8 cellular contexts compared by ENCODE assay signal in the genomic region with DNA sequence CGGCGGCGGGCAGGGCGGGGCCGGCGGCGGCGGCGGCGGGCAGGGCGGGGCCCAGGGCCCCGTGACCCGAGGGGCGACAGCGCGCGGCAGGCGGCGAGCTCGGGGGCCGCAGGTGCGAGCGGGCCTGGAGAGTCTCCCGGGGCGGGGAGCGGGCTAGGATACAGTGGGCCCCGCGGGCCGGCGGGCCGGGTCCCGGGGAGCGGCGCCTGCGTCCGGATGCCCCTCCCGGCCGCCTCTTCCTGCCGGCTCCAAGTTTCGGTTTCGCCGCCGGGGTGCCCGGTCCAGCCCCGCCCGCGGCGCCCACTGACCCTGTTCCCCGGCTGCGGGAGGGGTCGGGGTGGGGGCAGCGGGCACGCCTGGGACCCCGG. TPM values are rescaled to one million over a fixed set of nuclear protein-coding genes. Genes with fewer than 3 reads are reported as not detected.
DNase-seq lines count a peak whose midpoint lies in the region; ATAC-seq and TF ChIP-seq lines count a peak whose summit lies in the region.

A gene (plus strand): TSS at position 62 of the 368 bp plus-strand sequence. CDS start 2,830 bp downstream, outside the sequence.

- peak within 1 kb of the TSS; percentile 100 for H3K4me3 ChIP-seq in thymus (ENCODE audit: low read length)

- intact Hi-C loops in CD14-positive monocyte (cut with micrococcal nuclease) = loop anchor here (5.0 kb wide), 5 partner anchors 38 to 168 kb away; a partner anchor contains a TSS

- CTCF ChIA-PET in activated CD8-positive, alpha-beta T cell treated with anti-CD3 and anti-CD28 coated beads, Interleukin-2, amount 10 ng/mL, durations not matched to agents 7 days and 5 days (lab: Charles Lee) = no interaction called here

- H3K36me3 Mint-ChIP-seq in CD14-positive monocyte (peaks cover 4 to 8% of the 10 kb centered on the region in 2 donors), endothelial cell (ENCODE audit: low read depth, unreplicated experiment) (peaks cover 5% of the 10 kb centered on the region), mesothelial cell of epicardium (peaks cover 8% of the 10 kb centered on the region)
- peaks cover 25% of the 10 kb centered on the region for H3K36me3 Mint-ChIP-seq in activated CD8-positive, alpha-beta T cell treated with anti-CD3 and anti-CD28 coated beads, Interleukin-2, amount 10 ng/mL, durations not matched to agents 7 days and 5 days (ENCODE audit: low read depth)

- no peak for TF ChIP-seq CTCF in CD14-positive monocyte (IDR thresholded peaks at IDR 0.05)
- no peak for TF ChIP-seq CTCF in endothelial cell (IDR thresholded peaks at IDR 0.05; ENCODE audit: unreplicated experiment)
- no peak for TF ChIP-seq CTCF in mesothelial cell of epicardium (IDR thresholded peaks at IDR 0.05; ENCODE audit: unreplicated experiment)

- DNase-seq in CD14-positive monocyte (ENCODE audit: low spot score) (no peak), GM19240 (ENCODE audit: insufficient read length, low spot score) (peak; percentile 57), NCI-H1105 (lab: John Stamatoyannopoulos, UW) (peak; percentile 12), endothelial cell (ENCODE audit: low spot score) (peak; percentile 66), mesothelial cell of epicardium (ENCODE audit: low spot score in 2 of 2, unreplicated experiment in 2 of 2) (peak in 1 of 2 experiments; percentile 59)
- DNase-seq in activated CD8-positive, alpha-beta T cell treated with anti-CD3 and anti-CD28 coated beads, Interleukin-2, amount 10 ng/mL, durations not matched to agents 7 days and 5 days = peak; percentile 68

- WGBS in thymus = under 1% methylated on average over 51 of the region's 54 CpGs

- H3K27ac Mint-ChIP-seq in CD14-positive monocyte (peak within 1 kb of the TSS; percentile 94 to 98 (median 96)), endothelial cell (ENCODE audit: unreplicated experiment) (peak within 1 kb of the TSS; percentile 98), mesothelial cell of epicardium (peak within 1 kb of the TSS; percentile 93)
- H3K27ac Mint-ChIP-seq in activated CD8-positive, alpha-beta T cell treated with anti-CD3 and anti-CD28 coated beads, Interleukin-2, amount 10 ng/mL, durations not matched to agents 7 days and 5 days = peak within 1 kb of the TSS; percentile 96

- peak; percentile 37 for ATAC-seq in activated CD8-positive, alpha-beta T cell treated with anti-CD3 and anti-CD28 coated beads, Interleukin-2, amount 10 ng/mL, durations not matched to agents 7 days and 5 days
- ATAC-seq in GM19328 (IDR thresholded peaks at IDR 0.05; ENCODE audit: unreplicated experiment) = no peak

- POLR2A ChIA-PET in activated CD8-positive, alpha-beta T cell treated with anti-CD3 and anti-CD28 coated beads, Interleukin-2, amount 10 ng/mL, durations not matched to agents 7 days and 5 days (lab: Charles Lee) = interaction anchor here (1.0 to 1.3 kb wide), 2 partner anchors 9 to 160 kb away, joined by 3 to 4 read pairs; a partner anchor contains a TSS

- H3K4me1 ChIP-seq in thymus (ENCODE audit: control insufficient read depth, insufficient read depth, low read length) = peaks cover 33% of the 10 kb centered on the region

- H3K9me3 Mint-ChIP-seq in CD14-positive monocyte = peaks cover 0 to 1% (median 0%) of the 10 kb centered on the region in 7 donors
- H3K9me3 Mint-ChIP-seq in activated CD8-positive, alpha-beta T cell treated with anti-CD3 and anti-CD28 coated beads, Interleukin-2, amount 10 ng/mL, durations not matched to agents 7 days and 5 days (ENCODE audit: insufficient read depth) = no peaks in the 10 kb centered on the region
- H3K9me3 Mint-ChIP-seq in endothelial cell (ENCODE audit: unreplicated experiment) = no peaks in the 10 kb centered on the region
- H3K9me3 Mint-ChIP-seq in mesothelial cell of epicardium = no peaks in the 10 kb centered on the region

- H3K27me3 ChIP-seq in thymus (ENCODE audit: control insufficient read depth, insufficient read depth) = no peaks in the 10 kb centered on the region

- H3K27me3 Mint-ChIP-seq in CD14-positive monocyte (ENCODE audit: low read depth in 3 of 3) = peaks cover 8 to 23% (median 9%) of the 10 kb centered on the region in 3 donors
- no peaks in the 10 kb centered on the region for H3K27me3 Mint-ChIP-seq in activated CD8-positive, alpha-beta T cell treated with anti-CD3 and anti-CD28 coated beads, Interleukin-2, amount 10 ng/mL, durations not matched to agents 7 days and 5 days (ENCODE audit: low read depth)
- peaks cover 18% of the 10 kb centered on the region for H3K27me3 Mint-ChIP-seq in endothelial cell (ENCODE audit: unreplicated experiment)
- no peaks in the 10 kb centered on the region for H3K27me3 Mint-ChIP-seq in mesothelial cell of epicardium (ENCODE audit: low read depth)

- peak within 1 kb of the TSS; percentile 98 for H3K27ac ChIP-seq in thymus (ENCODE audit: low read depth)

- H3K4me1 Mint-ChIP-seq in CD14-positive monocyte (peaks cover 57% of the 10 kb centered on the region), endothelial cell (ENCODE audit: unreplicated experiment) (peaks cover 26% of the 10 kb centered on the region), mesothelial cell of epicardium (peaks cover 14% of the 10 kb centered on the region)
- peaks cover 49% of the 10 kb centered on the region for H3K4me1 Mint-ChIP-seq in activated CD8-positive, alpha-beta T cell treated with anti-CD3 and anti-CD28 coated beads, Interleukin-2, amount 10 ng/mL, durations not matched to agents 7 days and 5 days (ENCODE audit: low read depth)

- H3K36me3 ChIP-seq in thymus (ENCODE audit: control insufficient read depth, insufficient read depth) = no peaks in the 10 kb centered on the region

- H3K4me3 Mint-ChIP-seq in CD14-positive monocyte (peak within 1 kb of the TSS; percentile 92 to 97), endothelial cell (ENCODE audit: unreplicated experiment) (peak within 1 kb of the TSS; percentile 98), mesothelial cell of epicardium (peak within 1 kb of the TSS; percentile 85)
- H3K4me3 Mint-ChIP-seq in activated CD8-positive, alpha-beta T cell treated with anti-CD3 and anti-CD28 coated beads, Interleukin-2, amount 10 ng/mL, durations not matched to agents 7 days and 5 days = peak within 1 kb of the TSS; percentile 91

- H3K9me3 ChIP-seq in thymus (ENCODE audit: control insufficient read depth) = no peaks in the 10 kb centered on the region

RNA-seq across cellular contexts. Expression of the gene that starts here (rescaled TPM):
- 10 to 100 TPM; 10.3 to 18.1 TPM for polyA plus RNA-seq in CD14-positive monocyte
- total RNA-seq in activated CD8-positive, alpha-beta T cell treated with anti-CD3 and anti-CD28 coated beads, Interleukin-2, amount 10 ng/mL, durations not matched to agents 7 days and 5 days = 100 to 1,000 TPM; 438 to 455 TPM
- total RNA-seq in endothelial cell (ENCODE audit: unreplicated experiment) = 110 TPM
- total RNA-seq in mesothelial cell of epicardium = 62.6 to 76.7 TPM (median 63.4 TPM) in 3 replicates
- 114 TPM for polyA plus RNA-seq in thymus
